In the genomic region with DNA sequence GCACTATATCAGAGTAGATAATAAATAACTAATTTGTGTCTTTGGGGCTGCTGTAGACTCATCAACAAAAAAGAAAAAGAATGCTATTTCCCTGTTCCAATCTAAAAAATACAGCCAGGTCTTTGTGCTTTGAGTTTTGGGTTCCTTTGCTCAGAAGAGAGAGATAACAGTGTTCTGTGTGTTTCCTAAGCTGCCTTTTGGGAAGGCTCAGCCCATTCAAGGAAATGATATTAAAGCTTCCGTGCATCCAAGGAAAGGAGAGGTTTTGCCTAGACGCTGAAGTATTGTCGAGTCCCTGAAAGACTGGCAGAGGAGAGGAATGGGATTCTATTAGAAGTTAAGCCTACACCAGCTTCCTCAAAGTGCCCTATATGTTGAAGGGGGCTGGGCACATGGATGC, we compare ENCODE assay signal across 18 cellular contexts. TPM values are rescaled to one million over a fixed set of nuclear protein-coding genes. Genes with fewer than 3 reads are reported as not detected.
DNase-seq lines count a peak whose midpoint lies in the region; TF ChIP-seq lines count a peak whose summit lies in the region.
"Had no signal": no experiment of that assay in that cellular context is flagged by ENCODE, and none has a peak within 500 bp of the region (broad histone marks: within the 10 kb centered on the region; RNA-seq: fewer than 3 reads in every experiment).

No MANE protein-coding gene starts in this region.

- no peak overlapping the region for H3K4me3 Mint-ChIP-seq in neural progenitor cell
- no peak overlapping the region for H3K4me3 Mint-ChIP-seq in activated naive CD8-positive, alpha-beta T cell treated with anti-CD3 and anti-CD28 coated beads for 36 hours
- H3K4me3 Mint-ChIP-seq: CD14-positive monocyte; CD4-positive, alpha-beta memory T cell; CD4-positive, CD25-positive, alpha-beta regulatory T cell; CD8-positive, alpha-beta memory T cell had no signal

- intact Hi-C loops in posterior vena cava (cut with DNase I) = no loop called here

- DNase-seq in COLO829 (ENCODE audit: low spot score) (peak; percentile 67), foreskin melanocyte (peak; percentile 70), neural progenitor cell (ENCODE audit: low spot score) (no peak), posterior vena cava (ENCODE audit: low spot score) (no peak)
- no peak for DNase-seq in activated naive CD8-positive, alpha-beta T cell treated with anti-CD3 and anti-CD28 coated beads for 36 hours
- DNase-seq: ACHN; BE2C; C1 segment of cervical spinal cord; Caco-2; Calu3; CD4-positive, alpha-beta memory T cell; CD4-positive, CD25-positive, alpha-beta regulatory T cell; CD8-positive, alpha-beta memory T cell; DMS79 treated with DMSO at 0.1 percent for 48 hours; GF-D8 had no signal

- H3K27me3 Mint-ChIP-seq in neural progenitor cell (ENCODE audit: insufficient read depth, low read depth) = peaks cover 2% of the 10 kb centered on the region
- H3K27me3 Mint-ChIP-seq in activated naive CD8-positive, alpha-beta T cell treated with anti-CD3 and anti-CD28 coated beads for 36 hours = peaks cover 41% of the 10 kb centered on the region

- H3K9me3 ChIP-seq in neural progenitor cell (ENCODE audit: low read depth) = no peaks in the 10 kb centered on the region
- H3K9me3 ChIP-seq: BE2C, BLaER1 had no signal

- H4K20me1 ChIP-seq in neural progenitor cell (ENCODE audit: low read depth) = no peaks in the 10 kb centered on the region
- H4K20me1 ChIP-seq: BLaER1 had no signal

- no peaks in the 10 kb centered on the region for H3K36me3 Mint-ChIP-seq in neural progenitor cell
- H3K36me3 Mint-ChIP-seq in activated naive CD8-positive, alpha-beta T cell treated with anti-CD3 and anti-CD28 coated beads for 36 hours = no peaks in the 10 kb centered on the region
- H3K36me3 Mint-ChIP-seq: CD14-positive monocyte; CD4-positive, alpha-beta memory T cell; CD4-positive, CD25-positive, alpha-beta regulatory T cell; CD8-positive, alpha-beta memory T cell had no signal

- H3K4me1 Mint-ChIP-seq in neural progenitor cell = peaks cover 2% of the 10 kb centered on the region
- no peaks in the 10 kb centered on the region for H3K4me1 Mint-ChIP-seq in activated naive CD8-positive, alpha-beta T cell treated with anti-CD3 and anti-CD28 coated beads for 36 hours
- H3K4me1 Mint-ChIP-seq: CD14-positive monocyte; CD4-positive, alpha-beta memory T cell; CD4-positive, CD25-positive, alpha-beta regulatory T cell had no signal

- no peak overlapping the region for H3K27ac ChIP-seq in neural progenitor cell
- H3K27ac ChIP-seq: 22Rv1, BLaER1 had no signal

- no peaks in the 10 kb centered on the region for H3K9me3 Mint-ChIP-seq in neural progenitor cell
- no peaks in the 10 kb centered on the region for H3K9me3 Mint-ChIP-seq in activated naive CD8-positive, alpha-beta T cell treated with anti-CD3 and anti-CD28 coated beads for 36 hours
- H3K9me3 Mint-ChIP-seq: CD4-positive, alpha-beta memory T cell; CD8-positive, alpha-beta memory T cell had no signal

- H3K27me3 ChIP-seq in neural progenitor cell = no peaks in the 10 kb centered on the region
- H3K27me3 ChIP-seq: BE2C, BLaER1 had no signal

- no peak for TF ChIP-seq CTCF in neural progenitor cell (IDR thresholded peaks at IDR 0.05)

- H3K27ac Mint-ChIP-seq in neural progenitor cell = no peak overlapping the region
- H3K27ac Mint-ChIP-seq in activated naive CD8-positive, alpha-beta T cell treated with anti-CD3 and anti-CD28 coated beads for 36 hours = no peak overlapping the region
- H3K27ac Mint-ChIP-seq: CD14-positive monocyte; CD4-positive, CD25-positive, alpha-beta regulatory T cell; CD8-positive, alpha-beta memory T cell had no signal

- H3F3A ChIP-seq in neural progenitor cell (ENCODE audit: low read depth) = no peaks in the 10 kb centered on the region

- peak overlapping the region; percentile 61 for H2AFZ ChIP-seq in neural progenitor cell (replicated peaks)

- H3K79me2 ChIP-seq in neural progenitor cell (ENCODE audit: low read depth) = no peaks in the 10 kb centered on the region

- H3K4me2 ChIP-seq in neural progenitor cell = no peak overlapping the region
- H3K4me2 ChIP-seq: BLaER1 had no signal

- no peaks in the 10 kb centered on the region for H3K36me3 ChIP-seq in neural progenitor cell
- H3K36me3 ChIP-seq: BE2C, BLaER1 had no signal

- H3K4me3 ChIP-seq in neural progenitor cell = no peak overlapping the region
- H3K4me3 ChIP-seq: BLaER1 had no signal

- H3K4me1 ChIP-seq in neural progenitor cell = peaks cover 16% of the 10 kb centered on the region
- H3K4me1 ChIP-seq: BE2C had no signal

- no peak overlapping the region for H3K9ac ChIP-seq in neural progenitor cell
- H3K9ac ChIP-seq: BLaER1 had no signal

RNA-seq across cellular contexts. Expression of a gene that starts 25.8 kb away (rescaled TPM):
- 143 and 151 TPM in 2 replicates for total RNA-seq in neural progenitor cell (ENCODE audit: low replicate concordance)
- not detected for total RNA-seq in posterior vena cava
- total RNA-seq in activated naive CD8-positive, alpha-beta T cell treated with anti-CD3 and anti-CD28 coated beads for 36 hours = 1 to 10 TPM; 1.4 to 1.6 TPM
- total RNA-seq: CD4-positive, alpha-beta memory T cell; CD4-positive, CD25-positive, alpha-beta regulatory T cell had no signal

Comparison
In these comparisons a context has a peak if more than half of its experiments do, and no peak if none do; other contexts are left out.
1. DNase-seq: peak in COLO829 (single experiment) and foreskin melanocyte (single experiment); none in neural progenitor cell (single experiment), posterior vena cava (single experiment) and activated naive CD8-positive, alpha-beta T cell treated with anti-CD3 and anti-CD28 coated beads for 36 hours (single experiment).
2. RNA of a gene that starts 25.8 kb away (total RNA-seq): 143 to 151 TPM in neural progenitor cell; 1.4 to 1.6 TPM in activated naive CD8-positive, alpha-beta T cell treated with anti-CD3 and anti-CD28 coated beads for 36 hours and not detected in posterior vena cava; every median in the first group is over 10 times any median in the second.